15 cellular contexts compared by ENCODE assay signal in the genomic region with DNA sequence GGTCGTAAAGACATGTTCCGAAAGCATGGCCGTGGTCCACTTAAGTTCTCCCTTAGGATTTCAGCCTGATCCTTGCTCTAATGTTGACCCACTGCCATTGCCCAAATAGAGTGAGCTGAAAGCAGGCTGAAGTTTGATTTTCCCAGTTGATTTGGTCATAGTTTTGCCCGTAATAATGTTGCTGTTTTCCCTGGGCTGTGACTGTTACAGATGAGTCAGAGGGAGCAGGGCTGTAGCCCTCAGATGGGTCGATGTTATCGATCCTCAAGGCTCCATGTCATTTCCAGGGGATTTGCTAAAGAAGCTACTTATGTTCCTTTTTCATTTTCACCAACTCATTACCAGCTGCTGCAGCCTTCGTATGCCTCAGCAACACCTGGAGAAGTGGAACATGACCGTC.
DNase-seq lines count a peak whose midpoint lies in the region; ATAC-seq, FAIRE-seq and TF ChIP-seq lines count a peak whose summit lies in the region.
"Had no signal": no experiment of that assay in that cellular context is flagged by ENCODE, and none has a peak within 500 bp of the region (broad histone marks: within the 10 kb centered on the region; RNA-seq: fewer than 3 reads in every experiment).

No MANE protein-coding gene starts in this region.

- H3K9ac ChIP-seq in GM23248: no peak overlapping the region
- no peak overlapping the region for H3K9ac ChIP-seq in K562 (ENCODE audit: insufficient read depth in 1 of 2, low read depth in 2 of 2, low read length in 2 of 2)

- no peaks in the 10 kb centered on the region for H3K9me2 ChIP-seq in GM23248 (ENCODE audit: insufficient read depth)

- H2AFZ ChIP-seq in GM23248: no peak overlapping the region
- no peak overlapping the region for H2AFZ ChIP-seq in K562 (ENCODE audit: low read depth, low read length)

- peaks cover under 1% of the 10 kb centered on the region for H3K27me3 Mint-ChIP-seq in osteocyte (ENCODE audit: unreplicated experiment)
- H3K27me3 Mint-ChIP-seq: B cell, T-cell had no signal

- no peaks in the 10 kb centered on the region for H3K36me3 Mint-ChIP-seq in osteocyte (ENCODE audit: unreplicated experiment)
- H3K36me3 Mint-ChIP-seq: CD4-positive, alpha-beta memory T cell; T-cell had no signal

- peak; percentile 6 for FAIRE-seq in K562 (lab: Jason Lieb, UNC)

- H3K27ac ChIP-seq in GM23248: no peak overlapping the region
- H3K27ac ChIP-seq in K562 (ENCODE audit: extremely low read depth, low read depth, low read length): no peak overlapping the region
- H3K27ac ChIP-seq: SK-N-MC had no signal

- no TSS peak for BruUV-seq in K562 (replicated peaks; lab: Mats Ljungman, UMichigan)

- peaks cover 5% of the 10 kb centered on the region for H3K4me1 Mint-ChIP-seq in osteocyte (ENCODE audit: unreplicated experiment)
- H3K4me1 Mint-ChIP-seq: B cell; CD4-positive, alpha-beta memory T cell; T-cell had no signal

- peaks cover under 1% of the 10 kb centered on the region for H3K9me3 Mint-ChIP-seq in osteocyte (ENCODE audit: unreplicated experiment)

- no peak overlapping the region for H3K4me3 ChIP-seq in GM23248
- no peak overlapping the region for H3K4me3 ChIP-seq in K562
- H3K4me3 ChIP-seq: SK-N-MC had no signal

- TF ChIP-seq RAD21 in K562 (CRISPR knock-in tag; conservative IDR thresholded peaks at IDR 0.05 in 1 of 2, IDR thresholded peaks at IDR 0.05 in 1 of 2): no peak

- no peaks in the 10 kb centered on the region for H3K27me3 ChIP-seq in GM23248 (replicated peaks; ENCODE audit: insufficient read depth)
- H3K27me3 ChIP-seq in K562 (ENCODE audit: control insufficient read depth in 2 of 2, insufficient read depth in 2 of 2, low read length in 2 of 2): no peaks in the 10 kb centered on the region

- TF ChIP-seq EP300 in K562 (IDR thresholded peaks at IDR 0.05; ENCODE audit: low read length): no peak

- H3K4me1 ChIP-seq in GM23248 (ENCODE audit: insufficient read depth): peaks cover 23% of the 10 kb centered on the region
- H3K4me1 ChIP-seq in K562 (replicated peaks in 1 of 2; ENCODE audit: control insufficient read depth in 2 of 2, insufficient read depth in 2 of 2, low read length in 2 of 2): no peaks in the 10 kb centered on the region

- DNase-seq in DMS153 (lab: John Stamatoyannopoulos, UW) (peak; percentile 86), GM23248 (peak; percentile 34), K562 (ENCODE audit: extremely low read depth in 1 of 4, low spot score in 3 of 4) (no peak), osteocyte (ENCODE audit: extremely low spot score, unreplicated experiment) (no peak), mesenteric fat pad (ENCODE audit: low spot score) (no peak), CD1c-positive myeloid dendritic cell (ENCODE audit: extremely low spot score) (no peak), medulla oblongata (ENCODE audit: extremely low spot score) (no peak)
- DNase-seq: CD4-positive, alpha-beta memory T cell; HCEC 1CT; NCI-H1048; NCI-H1930; NCI-H2227 treated with DMSO at 0.1 percent for 48 hours; T-cell had no signal

- H3K79me2 ChIP-seq in GM23248 (ENCODE audit: insufficient read depth) (no peaks in the 10 kb centered on the region), K562 (ENCODE audit: control insufficient read depth, insufficient read depth, low read length) (no peaks in the 10 kb centered on the region)

- TF ChIP-seq CTCF in K562 (IDR thresholded peaks at IDR 0.05 in 2 of 3, conservative IDR thresholded peaks at IDR 0.05 in 1 of 3; ENCODE audit: insufficient read depth in 2 of 3, low read depth in 1 of 3, low read length in 3 of 3): no peak
- TF ChIP-seq CTCF in osteocyte (IDR thresholded peaks at IDR 0.05): no peak

- TF ChIP-seq POLR2A in K562 (conservative IDR thresholded peaks at IDR 0.05): no peak

- H3K4me3 Mint-ChIP-seq in osteocyte (ENCODE audit: unreplicated experiment): no peak overlapping the region
- H3K4me3 Mint-ChIP-seq: B cell; CD4-positive, alpha-beta memory T cell; T-cell had no signal

- WGBS in GM23248 (ENCODE audit: low coverage in 1 of 2, low lambda C conversion rate in 2 of 2, missing lambda C conversion rate in 2 of 2), 2 experiments: 85 to 92% methylated on average over 8 of the region's 8 CpGs
- 6% methylated on average over 8 of the region's 8 CpGs for WGBS in K562 (ENCODE audit: insufficient coverage, low coverage, missing lambda C conversion rate)

- ATAC-seq in K562: no peak
- ATAC-seq: T-cell had no signal

- POLR2A ChIA-PET in K562 (lab: Yijun Ruan, JAX): no interaction called here

- H3K9me3 ChIP-seq in GM23248 (ENCODE audit: low read depth): no peaks in the 10 kb centered on the region
- no peaks in the 10 kb centered on the region for H3K9me3 ChIP-seq in K562 (replicated peaks; ENCODE audit: control insufficient read depth, insufficient read depth, low read depth, low read length)

- H4K20me1 ChIP-seq in GM23248 (ENCODE audit: insufficient read depth) (no peaks in the 10 kb centered on the region), K562 (replicated peaks; ENCODE audit: control insufficient read depth, insufficient read depth, low read length) (no peaks in the 10 kb centered on the region)

- intact Hi-C loops in K562 (cut with micrococcal nuclease): no loop called here

- peaks cover 38% of the 10 kb centered on the region for H3F3A ChIP-seq in GM23248 (ENCODE audit: insufficient read depth)

- H3K4me2 ChIP-seq in GM23248 (ENCODE audit: unreplicated experiment) (no peak overlapping the region), K562 (ENCODE audit: insufficient read depth, low read length) (no peak overlapping the region)

- in situ Hi-C loops in GM23248 (cut with MboI): no loop called here
- in situ Hi-C loops in K562 (cut with MboI): no loop called here

- peak overlapping the region; percentile 25 for H3K27ac Mint-ChIP-seq in osteocyte (ENCODE audit: unreplicated experiment)
- H3K27ac Mint-ChIP-seq: B cell; CD4-positive, alpha-beta memory T cell; T-cell had no signal

- CTCF ChIA-PET in K562 (lab: Yijun Ruan, JAX; ENCODE audit: low intra/inter-chr PET ratio): no interaction called here

- H3K36me3 ChIP-seq in GM23248 (ENCODE audit: low read depth): no peaks in the 10 kb centered on the region
- no peaks in the 10 kb centered on the region for H3K36me3 ChIP-seq in K562 (ENCODE audit: control insufficient read depth, insufficient read depth, low read length)

- no peaks in the 10 kb centered on the region for H3K9me1 ChIP-seq in K562 (ENCODE audit: control insufficient read depth, insufficient read depth, low read length)

TF ChIP-seq in K562, 482 proteins besides CTCF, POLR2A, EP300 and RAD21 (continues in another document):
- no peak for TF ChIP-seq ZNF280A (IDR thresholded peaks at IDR 0.05; ENCODE audit: low read depth, partially characterized antibody)
- no peak for TF ChIP-seq ZNF717 (CRISPR knock-in tag; IDR thresholded peaks at IDR 0.05)
- no peak for TF ChIP-seq NR1H2 (CRISPR knock-in tag; IDR thresholded peaks at IDR 0.05)
- TF ChIP-seq PHB (CRISPR knock-in tag; IDR thresholded peaks at IDR 0.05): no peak
- TF ChIP-seq NCOA1 (IDR thresholded peaks at IDR 0.05; ENCODE audit: low read depth): no peak
- TF ChIP-seq POLR2AphosphoS2 (IDR thresholded peaks at IDR 0.05; ENCODE audit: low read length): no peak
- no peak for TF ChIP-seq FOXK2 (conservative IDR thresholded peaks at IDR 0.05 in 1 of 2, IDR thresholded peaks at IDR 0.05 in 1 of 2; ENCODE audit: low read depth in 2 of 2)
- no peak for TF ChIP-seq E2F3 (CRISPR knock-in tag; IDR thresholded peaks at IDR 0.05)
- no peak for TF ChIP-seq OTX1 (CRISPR knock-in tag; IDR thresholded peaks at IDR 0.05)
- TF ChIP-seq XRCC3 (IDR thresholded peaks at IDR 0.05): no peak
- no peak for TF ChIP-seq FOXJ2 (tag; IDR thresholded peaks at IDR 0.05)
- no peak for TF ChIP-seq SP2 (IDR thresholded peaks at IDR 0.05; ENCODE audit: extremely low read depth, low read depth, low read length, poor library complexity, severe bottlenecking)

Comparison
In these comparisons a context has a peak if more than half of its experiments do, and no peak if none do; other contexts are left out.
1. DNase-seq: peak in DMS153 (single experiment) and GM23248 (single experiment); none in K562 (0 of 4), osteocyte (single experiment), mesenteric fat pad (single experiment), CD1c-positive myeloid dendritic cell (single experiment) and medulla oblongata (single experiment).